In the genomic region with DNA sequence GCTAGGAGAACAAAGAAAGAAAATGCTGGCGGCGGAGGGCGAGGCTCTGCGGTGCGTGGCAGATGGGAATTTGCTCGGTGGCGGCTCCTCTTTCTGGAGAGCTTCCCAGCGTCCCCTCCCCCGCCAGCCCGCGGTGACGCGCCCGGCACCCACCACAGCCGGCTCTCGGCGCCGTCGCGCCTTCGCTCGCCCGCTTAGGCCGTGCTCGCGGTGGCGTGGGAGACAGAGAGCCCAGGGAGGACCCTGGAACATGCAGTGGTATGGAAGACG, we compare ENCODE assay signal across 1 cellular context.
TF ChIP-seq lines count a peak whose summit lies in the region.

No MANE protein-coding gene starts in this region.

TF ChIP-seq in K562, 482 proteins besides CTCF, POLR2A, EP300 and RAD21 (continued from another document):
- TF ChIP-seq E2F6 (IDR thresholded peaks at IDR 0.05; ENCODE audit: borderline replicate concordance in 1 of 2, extremely low read depth in 1 of 2, insufficient read depth in 1 of 2, insufficient read length in 1 of 2, low read depth in 1 of 2, low read length in 1 of 2, poor library complexity in 1 of 2, severe bottlenecking in 1 of 2) (peak in 1 of 2 experiments; percentile 38), KDM5B (IDR thresholded peaks at IDR 0.05; ENCODE audit: insufficient replicate concordance, low read depth, low read length) (peak; percentile 47), STAG1 (CRISPR knock-in tag; IDR thresholded peaks at IDR 0.05; ENCODE audit: borderline replicate concordance) (no peak), JUND (IDR thresholded peaks at IDR 0.05; ENCODE audit: borderline replicate concordance, low read depth, low read length) (0 out of 2 replicates have a peak, but pooled peaks have one; percentile 2), JUND (tag; IDR thresholded peaks at IDR 0.05; ENCODE audit: borderline replicate concordance, low read depth, low read length) (no peak), UBTF (IDR thresholded peaks at IDR 0.05; ENCODE audit: borderline replicate concordance in 1 of 2, low read depth in 2 of 2, low read length in 2 of 2) (0 out of 4 replicates have a peak, but pooled peaks of 1 of the 2 experiments have one; percentile 11), RNF2 (IDR thresholded peaks at IDR 0.05) (0 out of 2 replicates have a peak, but pooled peaks have one; percentile 4)
- TF ChIP-seq, protein P1, sequence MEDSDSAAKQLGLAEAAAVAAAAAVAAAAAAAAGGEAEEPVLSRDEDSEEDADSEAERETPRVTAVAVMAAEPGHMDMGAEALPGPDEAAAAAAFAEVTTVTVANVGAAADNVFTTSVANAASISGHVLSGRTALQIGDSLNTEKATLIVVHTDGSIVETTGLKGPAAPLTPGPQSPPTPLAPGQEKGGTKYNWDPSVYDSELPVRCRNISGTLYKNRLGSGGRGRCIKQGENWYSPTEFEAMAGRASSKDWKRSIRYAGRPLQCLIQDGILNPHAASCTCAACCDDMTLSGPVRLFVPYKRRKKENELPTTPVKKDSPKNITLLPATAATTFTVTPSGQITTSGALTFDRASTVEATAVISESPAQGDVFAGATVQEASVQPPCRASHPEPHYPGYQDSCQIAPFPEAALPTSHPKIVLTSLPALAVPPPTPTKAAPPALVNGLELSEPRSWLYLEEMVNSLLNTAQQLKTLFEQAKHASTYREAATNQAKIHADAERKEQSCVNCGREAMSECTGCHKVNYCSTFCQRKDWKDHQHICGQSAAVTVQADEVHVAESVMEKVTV (CRISPR knock-in tag; IDR thresholded peaks at IDR 0.05) = no peak
